Comparison of ENCODE assay signal across 8 cellular contexts in genomic region chr15:63970723-63971426, GRCh38.
A peak's percentile ranks its signal among the peaks of the same experiment; 100 is the strongest.
DNase-seq lines count a peak whose midpoint lies in the region; ATAC-seq and TF ChIP-seq lines count a peak whose summit lies in the region.

No MANE protein-coding gene starts in this region.

- TF ChIP-seq CTCF in IMR-90 (conservative IDR thresholded peaks at IDR 0.05; ENCODE audit: low read depth, low read length): no peak
- no peak for TF ChIP-seq CTCF in right lobe of liver (IDR thresholded peaks at IDR 0.05)

- H3K14ac ChIP-seq in IMR-90 (replicated peaks; ENCODE audit: low read depth, low read length): no peak overlapping the region

- no peaks in the 10 kb centered on the region for H3K79me1 ChIP-seq in IMR-90 (ENCODE audit: low read depth in 1 of 2, low read length in 2 of 2)

- H3K4me1 ChIP-seq in IMR-90 (ENCODE audit: control insufficient read depth, insufficient read depth, low read length) (peaks cover 10% of the 10 kb centered on the region), right lobe of liver (peaks cover 0 to 29% (median 12%) of the 10 kb centered on the region in 4 donors)

- CTCF ChIA-PET in IMR-90 (lab: Yijun Ruan, JAX): interaction anchor here (1.2 kb wide), 1 partner anchor 76 kb away, joined by 3 read pairs; the partner anchor contains the start of gene DAPK2

- DNase-seq in IMR-90 (no peak), right lobe of liver (peak in 1 of 3 donors; percentile 34), NCI-H748 (lab: John Stamatoyannopoulos, UW; ENCODE audit: unreplicated experiment) (no peak), NCI-H345 treated with DMSO at 0.1 percent for 48 hours (lab: John Stamatoyannopoulos, UW; ENCODE audit: unreplicated experiment) (no peak), anterior cingulate cortex (lab: John Stamatoyannopoulos, UW) (no peak), NCI-H1930 (lab: John Stamatoyannopoulos, UW) (no peak)

- intact Hi-C loops in IMR-90 (cut with micrococcal nuclease) (no loop called here), right lobe of liver (cut with DNase I) (no loop called here)

- no peak overlapping the region; the same call in 2 of the 3 replicates for H2BK15ac ChIP-seq in IMR-90 (ENCODE audit: low read depth, low read length)

- no peak overlapping the region for H2AFZ ChIP-seq in IMR-90 (replicated peaks; ENCODE audit: low read length, poor library complexity)

- no peak for TF ChIP-seq RAD21 in IMR-90 (IDR thresholded peaks at IDR 0.05; ENCODE audit: low read length)

- in situ Hi-C loops in IMR-90 (cut with MboI; ENCODE audit: low sequenced_read_pairs): no loop called here

- H3K27me3 ChIP-seq in IMR-90 (ENCODE audit: control insufficient read depth, insufficient read depth, low read length): peaks cover 6% of the 10 kb centered on the region; the same call in 1 of the 2 replicates
- no peaks in the 10 kb centered on the region for H3K27me3 ChIP-seq in right lobe of liver

- no peak overlapping the region for H2BK5ac ChIP-seq in IMR-90 (ENCODE audit: low read depth, low read length, poor library complexity, severe bottlenecking)

- H3K9ac ChIP-seq in IMR-90 (ENCODE audit: low read depth, low read length): no peak overlapping the region

- H3K4me2 ChIP-seq in IMR-90 (ENCODE audit: low read depth, low read length): no peak overlapping the region

- H2AK5ac ChIP-seq in IMR-90 (ENCODE audit: low read depth, low read length): no peak overlapping the region

- H4K8ac ChIP-seq in IMR-90 (ENCODE audit: low read depth in 2 of 2, low read length in 2 of 2): no peak overlapping the region

- no peak overlapping the region; the same call in 1 of the 2 replicates for H4K5ac ChIP-seq in IMR-90 (ENCODE audit: low read depth, low read length)

- H3K36me3 ChIP-seq in IMR-90 (ENCODE audit: control insufficient read depth, insufficient read depth, low read length) (no peaks in the 10 kb centered on the region), right lobe of liver (no peaks in the 10 kb centered on the region)

- H3K9me3 ChIP-seq in IMR-90 (ENCODE audit: control insufficient read depth, insufficient read depth, low read length) (no peaks in the 10 kb centered on the region), right lobe of liver (no peaks in the 10 kb centered on the region)

- H4K91ac ChIP-seq in IMR-90 (ENCODE audit: insufficient read depth, low read depth, low read length): no peak overlapping the region

- no CpG with 5 or more reads among the region's 3 CpGs for WGBS in IMR-90 (ENCODE audit: extremely low coverage in 2 of 2, insufficient read length in 1 of 2), 2 experiments
- WGBS in right lobe of liver (ENCODE audit: insufficient coverage, low coverage, low lambda C conversion rate, missing lambda C conversion rate): 63% methylated on average over 2 of the region's 3 CpGs

- H4K20me1 ChIP-seq in IMR-90 (ENCODE audit: insufficient read depth, low read length): no peaks in the 10 kb centered on the region

- no peak overlapping the region for H3K56ac ChIP-seq in IMR-90 (ENCODE audit: extremely low read depth, insufficient read depth, low read length)

- ATAC-seq in GM18502 (IDR thresholded peaks at IDR 0.05; ENCODE audit: poor library complexity, unreplicated experiment) (peak; percentile 95), GM21526 (IDR thresholded peaks at IDR 0.05; ENCODE audit: low FRiP score, unreplicated experiment) (peak; percentile 82), IMR-90 (ENCODE audit: low read depth) (peak; percentile 38; the same call in 1 of the 2 replicates), right lobe of liver (peak in 1 of 4 donors; percentile 1)

- dilution Hi-C loops in IMR-90 (cut with HindIII; ENCODE audit: low sequenced_read_pairs, unreplicated experiment): no loop called here

- no peak overlapping the region; the same call in 1 of the 2 replicates for H3K18ac ChIP-seq in IMR-90 (ENCODE audit: low read depth, low read length)

- TF ChIP-seq POLR2A in IMR-90 (IDR thresholded peaks at IDR 0.05; ENCODE audit: low read depth, low read length): no peak
- TF ChIP-seq POLR2A in right lobe of liver (IDR thresholded peaks at IDR 0.05): no peak

- H2AK9ac ChIP-seq in IMR-90 (replicated peaks; ENCODE audit: low read depth, low read length, poor library complexity): no peak overlapping the region

- H3K4me3 ChIP-seq in IMR-90 (ENCODE audit: insufficient read depth, low read depth, low read length): no peak overlapping the region
- H3K4me3 ChIP-seq in right lobe of liver: no peak overlapping the region

- no peak overlapping the region for H3K23ac ChIP-seq in IMR-90 (ENCODE audit: low read depth, low read length)

- POLR2A ChIA-PET in IMR-90 (lab: Charles Lee; ENCODE audit: unreplicated experiment): no interaction called here

- H3K27ac ChIP-seq in IMR-90 (ENCODE audit: insufficient read depth, low read length) (no peak overlapping the region), right lobe of liver (peak overlapping the region; percentile 71 to 94 (median 86))

- no peak overlapping the region for H3K4ac ChIP-seq in IMR-90 (ENCODE audit: low read depth, low read length)

- no peak overlapping the region for H2BK20ac ChIP-seq in IMR-90 (ENCODE audit: low read depth, low read length)

- H3K9me1 ChIP-seq in IMR-90 (ENCODE audit: insufficient read depth, low read length): no peaks in the 10 kb centered on the region

- H2BK120ac ChIP-seq in IMR-90 (ENCODE audit: low read depth, low read length): no peak overlapping the region

- BruUV-seq in IMR-90 (replicated peaks; lab: Mats Ljungman, UMichigan): no TSS peak

TF ChIP-seq in IMR-90, 13 proteins besides CTCF, POLR2A, EP300 and RAD21:
- TF ChIP-seq RCOR1 (IDR thresholded peaks at IDR 0.05; ENCODE audit: insufficient replicate concordance, low read length) (no peak), BHLHE40 (IDR thresholded peaks at IDR 0.05; ENCODE audit: low read depth, low read length) (no peak), NFE2L2 (IDR thresholded peaks at IDR 0.05; ENCODE audit: low read depth, low read length) (no peak), MAFK (IDR thresholded peaks at IDR 0.05; ENCODE audit: low read depth, low read length) (no peak), RFX5 (IDR thresholded peaks at IDR 0.05; ENCODE audit: low read depth, low read length) (no peak), MXI1 (IDR thresholded peaks at IDR 0.05; ENCODE audit: borderline replicate concordance, low read depth, low read length) (no peak), CEBPB (IDR thresholded peaks at IDR 0.05; ENCODE audit: low read depth, low read length) (no peak), SMC3 (IDR thresholded peaks at IDR 0.05; ENCODE audit: low read depth, low read length) (no peak), MAZ (IDR thresholded peaks at IDR 0.05; ENCODE audit: borderline replicate concordance, low read depth, low read length) (no peak), FOS (IDR thresholded peaks at IDR 0.05; ENCODE audit: low read depth, low read length) (no peak), CHD1 (IDR thresholded peaks at IDR 0.05; ENCODE audit: low read depth, low read length) (no peak), USF2 (IDR thresholded peaks at IDR 0.05; ENCODE audit: low read depth, low read length) (no peak), ELK1 (IDR thresholded peaks at IDR 0.05; ENCODE audit: borderline replicate concordance, low read depth, low read length) (no peak)
